Comparison of ENCODE assay signal across 27 cellular contexts in the genomic region with DNA sequence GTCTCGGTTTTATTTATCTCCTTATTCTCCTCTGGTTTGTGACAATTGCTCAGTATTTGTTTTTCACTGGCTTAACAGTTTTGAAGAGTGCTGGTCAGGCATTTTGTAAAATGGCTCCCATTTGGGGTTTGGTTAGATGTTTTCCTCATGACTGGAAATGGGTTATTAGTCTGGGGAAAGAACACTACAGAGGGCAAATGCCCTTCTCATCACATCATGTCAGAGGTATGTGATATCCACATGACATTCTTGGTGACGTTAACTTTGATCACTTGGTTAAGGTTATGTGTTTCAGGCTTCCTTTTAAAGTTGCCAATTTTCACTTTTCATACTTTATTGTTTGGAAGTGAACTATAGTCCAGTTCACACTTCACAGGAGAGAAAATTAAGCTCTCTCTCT.
A peak's percentile ranks its signal among the peaks of the same experiment; 100 is the strongest.
DNase-seq lines count a peak whose midpoint lies in the region; ATAC-seq, FAIRE-seq and TF ChIP-seq lines count a peak whose summit lies in the region.
"Had no signal": no experiment of that assay in that cellular context is flagged by ENCODE, and none has a peak within 500 bp of the region (broad histone marks: within the 10 kb centered on the region; RNA-seq: fewer than 3 reads in every experiment).

No MANE protein-coding gene starts in this region.

- CTCF ChIA-PET in mammary epithelial cell (lab: Charles Lee; ENCODE audit: low non-redundant PET) = no interaction called here

- in situ Hi-C loops in mammary epithelial cell (cut with MboI; ENCODE audit: low sequenced_read_pairs in 2 of 2) (no loop called here), astrocyte of the spinal cord (cut with HindIII; ENCODE audit: low sequenced_read_pairs) (no loop called here)

- ATAC-seq in GM21576 (IDR thresholded peaks at IDR 0.05; ENCODE audit: unreplicated experiment) (no peak), HG03108 (IDR thresholded peaks at IDR 0.05; ENCODE audit: unreplicated experiment) (no peak)
- ATAC-seq: lower lobe of right lung, psoas muscle had no signal

- H3K27ac ChIP-seq in mammary epithelial cell (ENCODE audit: insufficient read depth, low read depth, low read length) = no peak overlapping the region
- H3K27ac ChIP-seq in breast epithelium = no peak overlapping the region
- H3K27ac ChIP-seq: 22Rv1, lower lobe of right lung, psoas muscle, skin epidermis, upper lobe of left lung had no signal

- FAIRE-seq in urothelium cell line (lab: Jason Lieb, UNC) = no peak

- TF ChIP-seq CTCF in mammary epithelial cell (conservative IDR thresholded peaks at IDR 0.05 in 1 of 2, IDR thresholded peaks at IDR 0.05 in 1 of 2; ENCODE audit: extremely low read depth in 1 of 2, insufficient read depth in 1 of 2, low read depth in 1 of 2, low read length in 2 of 2) (no peak), breast epithelium (IDR thresholded peaks at IDR 0.05) (no peak), astrocyte of the spinal cord (IDR thresholded peaks at IDR 0.05; ENCODE audit: low read depth, low read length) (no peak), kidney epithelial cell (IDR thresholded peaks at IDR 0.05; ENCODE audit: insufficient read depth, low read length, poor library complexity, severe bottlenecking) (no peak)

- H4K20me1 ChIP-seq in mammary epithelial cell (ENCODE audit: insufficient read depth, low read length) = no peaks in the 10 kb centered on the region

- no peak overlapping the region for H3K9ac ChIP-seq in mammary epithelial cell (ENCODE audit: insufficient read depth, low read length)

- no peaks in the 10 kb centered on the region for H3K79me2 ChIP-seq in mammary epithelial cell (ENCODE audit: insufficient read depth, low read length)

- BruUV-seq in mammary epithelial cell (replicated peaks; lab: Mats Ljungman, UMichigan) = no TSS peak

- no peaks in the 10 kb centered on the region for H3K4me1 ChIP-seq in mammary epithelial cell (ENCODE audit: insufficient read depth, low read length)
- H3K4me1 ChIP-seq in breast epithelium = no peaks in the 10 kb centered on the region
- H3K4me1 ChIP-seq: lower lobe of right lung, psoas muscle, upper lobe of left lung had no signal

- no peak overlapping the region for H2AFZ ChIP-seq in mammary epithelial cell (ENCODE audit: low read depth, low read length)

- dilution Hi-C loops in mammary epithelial cell (cut with HindIII; ENCODE audit: low sequenced_read_pairs) = no loop called here

- peak; percentile 19 for DNase-seq in mammary epithelial cell
- no peak for DNase-seq in breast epithelium (ENCODE audit: low spot score in 2 of 2)
- DNase-seq in astrocyte of the spinal cord (ENCODE audit: low read depth, low spot score) = peak; percentile 68
- DNase-seq in kidney epithelial cell (ENCODE audit: low read depth) = peak; percentile 39
- peak; percentile 3 for DNase-seq in urothelium cell line (ENCODE audit: low spot score)
- DNase-seq in head of caudate nucleus = no peak
- DNase-seq: activated B cell treated with CpG ODN at 0.5 μM for 24 hours; CD8-positive, alpha-beta memory T cell; cerebellar nuclear complex; DMS53; erythroblast; foreskin fibroblast; GOT3; hippocampal formation; lower lobe of right lung; NCI-H1048; NCI-H1930; NCI-H226; NCI-H774; psoas muscle; stimulated activated CD4-positive, alpha-beta T cell treated with anti-CD3 and anti-CD28 coated beads, Interleukin-2, amount 100 ng/mL, for 24 hours; T1000; upper lobe of left lung had no signal

- 41% methylated on average over 2 of the region's 2 CpGs for WGBS in mammary epithelial cell (ENCODE audit: low coverage, missing lambda C conversion rate)

- H3K4me3 ChIP-seq in mammary epithelial cell (replicated peaks in 1 of 3; ENCODE audit: insufficient read depth in 1 of 3, low read depth in 2 of 3, low read length in 3 of 3) (no peak overlapping the region), breast epithelium (no peak overlapping the region), astrocyte of the spinal cord (ENCODE audit: low read depth, low read length) (no peak overlapping the region), kidney epithelial cell (ENCODE audit: low read depth, low read length) (no peak overlapping the region)
- H3K4me3 ChIP-seq: lower lobe of right lung, psoas muscle, skin epidermis, upper lobe of left lung had no signal

- H3K4me2 ChIP-seq in mammary epithelial cell (ENCODE audit: insufficient read depth, low read depth, low read length) = no peak overlapping the region

- TF ChIP-seq POLR2A in breast epithelium (IDR thresholded peaks at IDR 0.05) = no peak

- intact Hi-C loops in mammary epithelial cell (cut with micrococcal nuclease) (no loop called here), breast epithelium (cut with DNase I; ENCODE audit: low total_unique reads) (no loop called here), head of caudate nucleus (cut with DNase I) (no loop called here)

- H3K27me3 ChIP-seq in mammary epithelial cell (ENCODE audit: insufficient read depth, low read length) (no peaks in the 10 kb centered on the region), breast epithelium (no peaks in the 10 kb centered on the region), kidney epithelial cell (ENCODE audit: control insufficient read depth, insufficient read depth, low read length) (no peaks in the 10 kb centered on the region)
- H3K27me3 ChIP-seq: upper lobe of left lung had no signal

- H3K9me3 ChIP-seq in mammary epithelial cell (replicated peaks; ENCODE audit: insufficient read depth, low read length) (no peaks in the 10 kb centered on the region), breast epithelium (no peaks in the 10 kb centered on the region)
- H3K9me3 ChIP-seq: lower lobe of right lung, psoas muscle, upper lobe of left lung had no signal

- H3K36me3 ChIP-seq in mammary epithelial cell (ENCODE audit: insufficient read depth, low read length) (no peaks in the 10 kb centered on the region), breast epithelium (no peaks in the 10 kb centered on the region), kidney epithelial cell (ENCODE audit: control insufficient read depth, insufficient read depth, low read length) (no peaks in the 10 kb centered on the region)
- H3K36me3 ChIP-seq: lower lobe of right lung, upper lobe of left lung had no signal

Comparison
In these comparisons a context has a peak if more than half of its experiments do, and no peak if none do; other contexts are left out.
1. DNase-seq: peak in mammary epithelial cell (single experiment), astrocyte of the spinal cord (single experiment), kidney epithelial cell (single experiment) and urothelium cell line (single experiment); none in breast epithelium (0 of 2) and head of caudate nucleus (0 of 42).